ENCODE assay signal across 20 cellular contexts in genomic region chr4:169054879-169055278, GRCh38. TPM values are rescaled to one million over a fixed set of nuclear protein-coding genes. Genes with fewer than 3 reads are reported as not detected.
A peak's percentile ranks its signal among the peaks of the same experiment; 100 is the strongest.
DNase-seq lines count a peak whose midpoint lies in the region; ATAC-seq and TF ChIP-seq lines count a peak whose summit lies in the region.
"Had no signal": no experiment of that assay in that cellular context is flagged by ENCODE, and none has a peak within 500 bp of the region (broad histone marks: within the 10 kb centered on the region; RNA-seq: fewer than 3 reads in every experiment).

No MANE protein-coding gene starts in this region.

- H3K27ac ChIP-seq in uterus = no peak overlapping the region
- H3K27ac ChIP-seq in coronary artery = no peak overlapping the region
- H3K27ac ChIP-seq: 22Rv1, BLaER1, thoracic aorta had no signal

- intact Hi-C loops in activated CD4-positive, alpha-beta T cell treated with anti-CD3 and anti-CD28 coated beads for 36 hours (cut with DNase I, micrococcal nuclease) = no loop called here
- intact Hi-C loops in uterus (cut with DNase I; ENCODE audit: low total_unique reads) = no loop called here

- TF ChIP-seq CTCF in uterus (IDR thresholded peaks at IDR 0.05) (no peak), coronary artery (IDR thresholded peaks at IDR 0.05) (no peak)

- POLR2A ChIA-PET in activated CD4-positive, alpha-beta T cell treated with anti-CD3 and anti-CD28 coated beads for 36 hours (lab: Charles Lee) = no interaction called here
- POLR2A ChIA-PET in activated CD4-positive, alpha-beta T cell treated with anti-CD3 and anti-CD28 coated beads, Interleukin-2, amount 10 ng/mL, durations not matched to agents 7 days and 5 days (lab: Charles Lee) = no interaction called here

- no peaks in the 10 kb centered on the region for H3K9me3 ChIP-seq in uterus
- H3K9me3 ChIP-seq: BLaER1, thoracic aorta had no signal

- no peaks in the 10 kb centered on the region for H3K4me1 Mint-ChIP-seq in activated CD4-positive, alpha-beta T cell treated with anti-CD3 and anti-CD28 coated beads for 36 hours
- H3K4me1 Mint-ChIP-seq in activated CD4-positive, alpha-beta T cell treated with anti-CD3 and anti-CD28 coated beads, Interleukin-2, amount 10 ng/mL, durations not matched to agents 7 days and 5 days = no peaks in the 10 kb centered on the region
- H3K4me1 Mint-ChIP-seq: activated CD4-positive, alpha-beta T cell treated with anti-CD3 and anti-CD28 coated beads, Interleukin-2, amount 10 ng/mL, durations not matched to agents 24 days and 14 days had no signal

- ATAC-seq in activated CD4-positive, alpha-beta T cell treated with anti-CD3 and anti-CD28 coated beads for 36 hours = peak; percentile 23
- ATAC-seq in GM21526 (IDR thresholded peaks at IDR 0.05; ENCODE audit: low FRiP score, unreplicated experiment) = peak; percentile 66
- peak; percentile 72 for ATAC-seq in HG02973 (IDR thresholded peaks at IDR 0.05; ENCODE audit: unreplicated experiment)
- ATAC-seq: HepG2 had no signal

- no peaks in the 10 kb centered on the region for H3K36me3 Mint-ChIP-seq in activated CD4-positive, alpha-beta T cell treated with anti-CD3 and anti-CD28 coated beads for 36 hours (ENCODE audit: low read depth)
- H3K36me3 Mint-ChIP-seq in activated CD4-positive, alpha-beta T cell treated with anti-CD3 and anti-CD28 coated beads, Interleukin-2, amount 10 ng/mL, durations not matched to agents 7 days and 5 days (ENCODE audit: low read depth) = no peaks in the 10 kb centered on the region

- H3K36me3 ChIP-seq in uterus = no peaks in the 10 kb centered on the region
- H3K36me3 ChIP-seq: BLaER1, thoracic aorta had no signal

- H3K4me3 ChIP-seq in uterus = no peak overlapping the region
- no peak overlapping the region for H3K4me3 ChIP-seq in coronary artery
- H3K4me3 ChIP-seq: BLaER1, thoracic aorta had no signal

- CTCF ChIA-PET in activated CD4-positive, alpha-beta T cell treated with anti-CD3 and anti-CD28 coated beads for 36 hours (lab: Charles Lee) = no interaction called here
- CTCF ChIA-PET in activated CD4-positive, alpha-beta T cell treated with anti-CD3 and anti-CD28 coated beads, Interleukin-2, amount 10 ng/mL, durations not matched to agents 7 days and 5 days (lab: Charles Lee) = no interaction called here

- H3K4me1 ChIP-seq in uterus = peaks cover 4 to 8% of the 10 kb centered on the region in 2 donors

- H3K27ac Mint-ChIP-seq in activated CD4-positive, alpha-beta T cell treated with anti-CD3 and anti-CD28 coated beads for 36 hours = no peak overlapping the region
- no peak overlapping the region for H3K27ac Mint-ChIP-seq in activated CD4-positive, alpha-beta T cell treated with anti-CD3 and anti-CD28 coated beads, Interleukin-2, amount 10 ng/mL, durations not matched to agents 7 days and 5 days
- H3K27ac Mint-ChIP-seq: activated CD4-positive, alpha-beta T cell treated with anti-CD3 and anti-CD28 coated beads, Interleukin-2, amount 10 ng/mL, durations not matched to agents 24 days and 14 days; activated naive CD4-positive, alpha-beta T cell treated with anti-CD3 and anti-CD28 coated beads for 36 hours; HFFc6 had no signal

- H3K9me3 Mint-ChIP-seq in activated CD4-positive, alpha-beta T cell treated with anti-CD3 and anti-CD28 coated beads for 36 hours (ENCODE audit: low read depth) = no peaks in the 10 kb centered on the region
- H3K9me3 Mint-ChIP-seq in activated CD4-positive, alpha-beta T cell treated with anti-CD3 and anti-CD28 coated beads, Interleukin-2, amount 10 ng/mL, durations not matched to agents 7 days and 5 days = no peaks in the 10 kb centered on the region
- H3K9me3 Mint-ChIP-seq: activated CD4-positive, alpha-beta T cell treated with anti-CD3 and anti-CD28 coated beads, Interleukin-2, amount 10 ng/mL, durations not matched to agents 24 days and 14 days; activated naive CD4-positive, alpha-beta T cell treated with anti-CD3 and anti-CD28 coated beads for 36 hours; HFFc6 had no signal

- TF ChIP-seq POLR2A in uterus (IDR thresholded peaks at IDR 0.05) = no peak

- H3K4me3 Mint-ChIP-seq in activated CD4-positive, alpha-beta T cell treated with anti-CD3 and anti-CD28 coated beads for 36 hours = no peak overlapping the region
- H3K4me3 Mint-ChIP-seq in activated CD4-positive, alpha-beta T cell treated with anti-CD3 and anti-CD28 coated beads, Interleukin-2, amount 10 ng/mL, durations not matched to agents 7 days and 5 days = no peak overlapping the region
- H3K4me3 Mint-ChIP-seq: activated CD4-positive, alpha-beta T cell treated with anti-CD3 and anti-CD28 coated beads, Interleukin-2, amount 10 ng/mL, durations not matched to agents 24 days and 14 days; activated naive CD4-positive, alpha-beta T cell treated with anti-CD3 and anti-CD28 coated beads for 36 hours; HFFc6 had no signal

- H3K27me3 Mint-ChIP-seq in activated CD4-positive, alpha-beta T cell treated with anti-CD3 and anti-CD28 coated beads for 36 hours = no peaks in the 10 kb centered on the region
- no peaks in the 10 kb centered on the region for H3K27me3 Mint-ChIP-seq in activated CD4-positive, alpha-beta T cell treated with anti-CD3 and anti-CD28 coated beads, Interleukin-2, amount 10 ng/mL, durations not matched to agents 7 days and 5 days
- H3K27me3 Mint-ChIP-seq: activated CD4-positive, alpha-beta T cell treated with anti-CD3 and anti-CD28 coated beads, Interleukin-2, amount 10 ng/mL, durations not matched to agents 24 days and 14 days had no signal

- H3K27me3 ChIP-seq in uterus = no peaks in the 10 kb centered on the region
- H3K27me3 ChIP-seq: BLaER1 had no signal

- no peak for DNase-seq in activated CD4-positive, alpha-beta T cell treated with anti-CD3 and anti-CD28 coated beads for 36 hours
- DNase-seq in activated CD4-positive, alpha-beta T cell treated with anti-CD3 and anti-CD28 coated beads, Interleukin-2, amount 10 ng/mL, durations not matched to agents 7 days and 5 days = no peak
- no peak for DNase-seq in uterus
- DNase-seq in NCI-H2081 (lab: John Stamatoyannopoulos, UW) = no peak
- no peak for DNase-seq in NCI-H1930 (lab: John Stamatoyannopoulos, UW)
- DNase-seq in coronary artery (ENCODE audit: low spot score) = no peak
- DNase-seq: activated CD4-positive, alpha-beta T cell treated with anti-CD3 and anti-CD28 coated beads, Interleukin-2, amount 10 ng/mL, durations not matched to agents 24 days and 14 days; activated naive CD4-positive, alpha-beta T cell treated with anti-CD3 and anti-CD28 coated beads for 36 hours; activated T-cell treated with anti-CD3 and anti-CD28 coated beads for 4 hours; foreskin fibroblast; GDM1; HFFc6; NCI-H1694 treated with DMSO at 0.1 percent for 48 hours; NCI-H446 treated with DMSO at 0.1 percent for 48 hours had no signal

RNA-seq across cellular contexts. Expression of gene CBR4, which starts 44.8 kb away (rescaled TPM):
- total RNA-seq in activated CD4-positive, alpha-beta T cell treated with anti-CD3 and anti-CD28 coated beads for 36 hours = 10 to 100 TPM; 14.4 to 23.7 TPM
- 10 to 100 TPM; 10.0 to 12.8 TPM for total RNA-seq in activated CD4-positive, alpha-beta T cell treated with anti-CD3 and anti-CD28 coated beads, Interleukin-2, amount 10 ng/mL, durations not matched to agents 7 days and 5 days
- total RNA-seq in uterus = 10 to 100 TPM in 3 of 4 donors, 1 to 10 TPM in 1; 9.0 to 40.8 (median 21.6) TPM
